In the genomic region with DNA sequence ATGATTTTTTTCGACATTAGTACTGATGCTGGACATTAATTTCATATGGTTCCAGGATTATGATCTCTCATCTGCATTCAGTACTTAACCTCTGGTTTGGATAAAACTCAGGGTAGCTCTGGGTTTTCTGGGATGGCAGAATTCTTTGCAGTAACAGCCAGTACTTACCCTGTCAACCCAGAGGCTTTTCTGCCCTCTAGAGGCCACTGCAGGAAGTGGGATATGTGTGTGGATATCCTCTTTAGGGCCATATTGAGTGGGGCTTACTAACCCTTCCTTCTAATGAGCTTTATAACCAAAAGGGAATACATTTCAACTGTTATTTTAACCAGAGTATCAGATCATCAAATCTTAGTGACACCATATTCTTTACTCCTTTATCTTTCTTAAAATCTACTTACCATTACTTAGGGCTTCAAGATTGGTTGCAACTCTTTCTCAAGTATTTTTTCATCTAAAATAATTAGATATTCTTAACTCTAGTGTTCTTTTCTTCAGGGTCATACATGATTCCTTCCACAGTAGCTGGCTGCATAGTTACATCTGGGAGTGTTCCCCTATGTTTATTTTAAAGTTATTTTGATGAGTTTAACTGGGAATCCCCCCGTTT, we compare ENCODE assay signal across 8 cellular contexts.
DNase-seq lines count a peak whose midpoint lies in the region; ATAC-seq and TF ChIP-seq lines count a peak whose summit lies in the region.

No MANE protein-coding gene starts in this region.

- no peak overlapping the region for H3K4me3 ChIP-seq in SK-N-MC
- H3K4me3 ChIP-seq in kidney epithelial cell (ENCODE audit: low read depth, low read length): no peak overlapping the region

- H3K9ac ChIP-seq in SK-N-MC (ENCODE audit: insufficient read length): no peak overlapping the region

- peaks cover 17% of the 10 kb centered on the region for H3K9me3 Mint-ChIP-seq in activated naive CD4-positive, alpha-beta T cell treated with anti-CD3 and anti-CD28 coated beads for 36 hours
- H3K9me3 Mint-ChIP-seq in T-helper 2 cell treated with Interferon-gamma antibody and Interleukin-4, amounts not matched to agents 5 μg/mL and 100 μg/mL, for 36 hours: peaks cover 36% of the 10 kb centered on the region
- peaks cover 27% of the 10 kb centered on the region for H3K9me3 Mint-ChIP-seq in activated T-helper 17 cell treated with anti-CD3 and anti-CD28 coated beads, Interleukin-2, amount 50 U/mL, for 72 hours

- no peaks in the 10 kb centered on the region for H3K27me3 Mint-ChIP-seq in activated naive CD4-positive, alpha-beta T cell treated with anti-CD3 and anti-CD28 coated beads for 36 hours (ENCODE audit: low read depth)
- no peaks in the 10 kb centered on the region for H3K27me3 Mint-ChIP-seq in T-helper 2 cell treated with Interferon-gamma antibody and Interleukin-4, amounts not matched to agents 5 μg/mL and 100 μg/mL, for 36 hours (ENCODE audit: low read depth)
- H3K27me3 Mint-ChIP-seq in activated T-helper 17 cell treated with anti-CD3 and anti-CD28 coated beads, Interleukin-2, amount 50 U/mL, for 72 hours: no peaks in the 10 kb centered on the region

- H3K27ac Mint-ChIP-seq in activated naive CD4-positive, alpha-beta T cell treated with anti-CD3 and anti-CD28 coated beads for 36 hours: no peak overlapping the region
- H3K27ac Mint-ChIP-seq in T-helper 2 cell treated with Interferon-gamma antibody and Interleukin-4, amounts not matched to agents 5 μg/mL and 100 μg/mL, for 36 hours: no peak overlapping the region
- H3K27ac Mint-ChIP-seq in activated T-helper 17 cell treated with anti-CD3 and anti-CD28 coated beads, Interleukin-2, amount 50 U/mL, for 72 hours: no peak overlapping the region

- TF ChIP-seq CTCF in kidney epithelial cell (IDR thresholded peaks at IDR 0.05; ENCODE audit: insufficient read depth, low read length, poor library complexity, severe bottlenecking): peak; percentile 73

- H3K27me3 ChIP-seq in kidney epithelial cell (ENCODE audit: control insufficient read depth, insufficient read depth, low read length): no peaks in the 10 kb centered on the region

- no peaks in the 10 kb centered on the region for H3K36me3 ChIP-seq in SK-N-MC (ENCODE audit: insufficient read depth, low read length)
- H3K36me3 ChIP-seq in kidney epithelial cell (ENCODE audit: control insufficient read depth, insufficient read depth, low read length): no peaks in the 10 kb centered on the region

- H3K4me1 Mint-ChIP-seq in activated naive CD4-positive, alpha-beta T cell treated with anti-CD3 and anti-CD28 coated beads for 36 hours (ENCODE audit: low read depth): no peaks in the 10 kb centered on the region
- H3K4me1 Mint-ChIP-seq in T-helper 2 cell treated with Interferon-gamma antibody and Interleukin-4, amounts not matched to agents 5 μg/mL and 100 μg/mL, for 36 hours (ENCODE audit: low read depth): no peaks in the 10 kb centered on the region
- H3K4me1 Mint-ChIP-seq in activated T-helper 17 cell treated with anti-CD3 and anti-CD28 coated beads, Interleukin-2, amount 50 U/mL, for 72 hours: no peaks in the 10 kb centered on the region

- CTCF ChIA-PET in activated naive CD4-positive, alpha-beta T cell treated with anti-CD3 and anti-CD28 coated beads for 36 hours (lab: Charles Lee): interaction anchor here (0.6 to 1.1 kb wide), 4 partner anchors 13 to 381 kb away, joined by 3 read pairs; no protein-coding TSS in a partner anchor

- no peak overlapping the region for H3K27ac ChIP-seq in SK-N-MC

- ATAC-seq in GM18873 (IDR thresholded peaks at IDR 0.05; ENCODE audit: low FRiP score, unreplicated experiment): no peak
- ATAC-seq in activated T-helper 17 cell treated with anti-CD3 and anti-CD28 coated beads, Interleukin-2, amount 50 U/mL, for 72 hours (replicated peaks): no peak

- no peak overlapping the region for H3K4me3 Mint-ChIP-seq in activated naive CD4-positive, alpha-beta T cell treated with anti-CD3 and anti-CD28 coated beads for 36 hours
- H3K4me3 Mint-ChIP-seq in T-helper 2 cell treated with Interferon-gamma antibody and Interleukin-4, amounts not matched to agents 5 μg/mL and 100 μg/mL, for 36 hours: no peak overlapping the region
- no peak overlapping the region for H3K4me3 Mint-ChIP-seq in activated T-helper 17 cell treated with anti-CD3 and anti-CD28 coated beads, Interleukin-2, amount 50 U/mL, for 72 hours

- H3K9me3 ChIP-seq in SK-N-MC (ENCODE audit: low read depth, low read length): no peaks in the 10 kb centered on the region

- intact Hi-C loops in activated naive CD4-positive, alpha-beta T cell treated with anti-CD3 and anti-CD28 coated beads for 36 hours (cut with micrococcal nuclease): no loop called here

- peak; percentile 40 for DNase-seq in activated naive CD4-positive, alpha-beta T cell treated with anti-CD3 and anti-CD28 coated beads for 36 hours
- no peak for DNase-seq in activated naive CD4-positive, alpha-beta T cell treated with Interleukin-2 at 50 U/mL for 16 hours
- DNase-seq in MV-4-11 (lab: John Stamatoyannopoulos, UW) (peak; percentile 18), SK-N-MC (ENCODE audit: low read depth, low spot score) (peak; percentile 16), kidney epithelial cell (ENCODE audit: low read depth) (no peak)
- DNase-seq in T-helper 2 cell treated with Interferon-gamma antibody and Interleukin-4, amounts not matched to agents 5 μg/mL and 100 μg/mL, for 36 hours (ENCODE audit: low spot score): no peak

- no peaks in the 10 kb centered on the region for H3K36me3 Mint-ChIP-seq in activated naive CD4-positive, alpha-beta T cell treated with anti-CD3 and anti-CD28 coated beads for 36 hours (ENCODE audit: low read depth)
- no peaks in the 10 kb centered on the region for H3K36me3 Mint-ChIP-seq in T-helper 2 cell treated with Interferon-gamma antibody and Interleukin-4, amounts not matched to agents 5 μg/mL and 100 μg/mL, for 36 hours (ENCODE audit: low read depth)
- H3K36me3 Mint-ChIP-seq in activated T-helper 17 cell treated with anti-CD3 and anti-CD28 coated beads, Interleukin-2, amount 50 U/mL, for 72 hours (ENCODE audit: low read depth): no peaks in the 10 kb centered on the region

Comparison
In these comparisons a context has a peak if more than half of its experiments do, and no peak if none do; other contexts are left out.
1. DNase-seq: peak in activated naive CD4-positive, alpha-beta T cell treated with anti-CD3 and anti-CD28 coated beads for 36 hours (single experiment), MV-4-11 (single experiment) and SK-N-MC (single experiment); none in activated naive CD4-positive, alpha-beta T cell treated with Interleukin-2 at 50 U/mL for 16 hours (single experiment), kidney epithelial cell (single experiment) and T-helper 2 cell treated with Interferon-gamma antibody and Interleukin-4, amounts not matched to agents 5 μg/mL and 100 μg/mL, for 36 hours (single experiment).